8 cellular contexts compared by ENCODE assay signal in genomic region chr1:181089017-181089776, GRCh38. TPM values are rescaled to one million over a fixed set of nuclear protein-coding genes. Genes with fewer than 3 reads are reported as not detected.
DNase-seq lines count a peak whose midpoint lies in the region; ATAC-seq and TF ChIP-seq lines count a peak whose summit lies in the region.

No MANE protein-coding gene starts in this region.

- in situ Hi-C loops in brain microvascular endothelial cell (cut with HindIII; ENCODE audit: low pct_ligation_motif_present, low sequenced_read_pairs) = no loop called here

- WGBS in lower leg skin, 2 donors = 0 to 1% methylated on average over 35 to 70 of the region's 105 CpGs

- intact Hi-C loops in lower leg skin (cut with DNase I; ENCODE audit: low total_unique reads) = loop anchor here (5.0 kb wide), 1 partner anchor 53 kb away; no protein-coding TSS in a partner anchor

- H3K9me3 ChIP-seq in SK-N-MC (ENCODE audit: low read depth, low read length) = no peaks in the 10 kb centered on the region

- no peak overlapping the region for H3K27ac ChIP-seq in SK-N-MC
- peak overlapping the region; percentile 51 for H3K27ac ChIP-seq in brain microvascular endothelial cell

- TF ChIP-seq POLR2A in lower leg skin (IDR thresholded peaks at IDR 0.05) = no peak

- peak overlapping the region; percentile 74 for H3K9ac ChIP-seq in SK-N-MC (ENCODE audit: insufficient read length)

- TF ChIP-seq CTCF in brain microvascular endothelial cell (IDR thresholded peaks at IDR 0.05; ENCODE audit: low read depth, low read length, missing control alignments) = no peak
- no peak for TF ChIP-seq CTCF in lower leg skin (IDR thresholded peaks at IDR 0.05)

- DNase-seq in SK-N-MC (ENCODE audit: low read depth, low spot score) (no peak), brain microvascular endothelial cell (no peak), lower leg skin (ENCODE audit: low spot score in 2 of 2) (no peak), NCI-H1436 treated with DMSO at 0.1 percent for 48 hours (lab: John Stamatoyannopoulos, UW) (no peak), HPDE6-E6E7 (ENCODE audit: extremely low spot score) (no peak)
- DNase-seq in stimulated activated naive CD4-positive, alpha-beta T cell treated with Interleukin-2 at 50 U/mL for 16 hours (lab: John Stamatoyannopoulos, UW) = peak; percentile 34

- no peaks in the 10 kb centered on the region for H3K27me3 ChIP-seq in brain microvascular endothelial cell (replicated peaks)

- no peaks in the 10 kb centered on the region for H3K36me3 ChIP-seq in SK-N-MC (ENCODE audit: insufficient read depth, low read length)
- no peaks in the 10 kb centered on the region for H3K36me3 ChIP-seq in brain microvascular endothelial cell (replicated peaks)

- ATAC-seq in GM18861 (IDR thresholded peaks at IDR 0.05; ENCODE audit: unreplicated experiment) (peak; percentile 3), HG02884 (IDR thresholded peaks at IDR 0.05; ENCODE audit: unreplicated experiment) (peak; percentile 1)

- H3K4me3 ChIP-seq in SK-N-MC (peak overlapping the region; percentile 96), brain microvascular endothelial cell (ENCODE audit: low read depth, low read length) (peak overlapping the region; percentile 90), lower leg skin (ENCODE audit: low read depth, poor library complexity, severe bottlenecking) (peak overlapping the region; percentile 85)

RNA-seq across cellular contexts. Expression of gene IER5, which starts 0.7 kb away (rescaled TPM):
- total RNA-seq in lower leg skin = 10 to 100 TPM; 36.7 to 53.4 (median 48.3) TPM

RNA-seq across cellular contexts. Expression of gene MR1, which starts 55.4 kb away (rescaled TPM):
- total RNA-seq in lower leg skin = 10 to 100 TPM; 13.2 to 18.6 (median 16.3) TPM
